9 cellular contexts compared by ENCODE assay signal in the genomic region with DNA sequence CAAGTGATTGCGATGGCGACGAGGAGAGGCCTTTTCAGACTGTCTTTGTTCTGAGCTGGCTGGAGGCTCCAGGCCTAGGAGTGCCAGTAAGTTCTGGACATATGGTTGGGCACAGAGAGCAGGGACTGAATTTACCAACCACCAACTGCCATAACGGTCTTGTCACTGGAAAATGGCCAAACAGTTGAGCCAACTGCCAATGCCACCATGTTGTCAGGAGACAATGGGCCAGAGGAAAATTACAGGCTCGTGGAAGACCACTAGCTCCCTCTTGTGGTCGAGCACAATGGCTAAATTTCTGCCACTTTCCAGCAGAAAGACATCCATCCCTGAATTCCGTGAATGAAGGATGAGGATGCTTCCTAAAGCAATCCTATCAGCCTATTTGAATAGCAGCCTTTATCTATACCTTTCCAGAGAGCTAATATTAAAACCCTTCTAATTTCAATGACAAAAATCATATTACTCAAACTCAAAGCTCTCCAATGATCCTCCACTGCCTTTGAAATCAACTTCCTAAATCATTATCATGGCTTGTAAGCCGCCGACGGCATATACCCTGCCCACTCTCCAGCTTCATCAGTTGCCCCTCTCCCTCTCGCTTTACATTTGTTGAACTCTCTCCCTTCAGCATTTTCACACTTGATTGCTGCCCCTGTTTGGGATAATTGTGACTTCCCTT.
DNase-seq lines count a peak whose midpoint lies in the region; ATAC-seq, FAIRE-seq and TF ChIP-seq lines count a peak whose summit lies in the region.
"Had no signal": no experiment of that assay in that cellular context is flagged by ENCODE, and none has a peak within 500 bp of the region (broad histone marks: within the 10 kb centered on the region; RNA-seq: fewer than 3 reads in every experiment).

No MANE protein-coding gene starts in this region.

- RAD21 ChIA-PET in GM12878 (lab: Charles Lee; ENCODE audit: unreplicated experiment), result interaction anchor here (0.6 to 3.0 kb wide), 8 partner anchors 30 to 1511 kb away, joined by 3 to 23 read pairs (median 3); no protein-coding TSS in a partner anchor

- H3K4me1 ChIP-seq in Caco-2, result no peaks in the 10 kb centered on the region
- no peaks in the 10 kb centered on the region for H3K4me1 ChIP-seq in Panc1 (ENCODE audit: control insufficient read depth, insufficient read depth, low read length)
- H3K4me1 ChIP-seq in GM12878 (ENCODE audit: control insufficient read depth, insufficient read depth, low read length), result no peaks in the 10 kb centered on the region
- H3K4me1 ChIP-seq: SJSA1 had no signal

- no peak for TF ChIP-seq EP300 in GM12878 (IDR thresholded peaks at IDR 0.05; ENCODE audit: borderline replicate concordance in 1 of 2, control insufficient read depth in 1 of 2, low read depth in 2 of 2, low read length in 2 of 2)

- ATAC-seq in Panc1, result no peak
- ATAC-seq in GM12878, result peak; percentile 64
- ATAC-seq in HG03039 (IDR thresholded peaks at IDR 0.05; ENCODE audit: unreplicated experiment), result no peak
- no peak for ATAC-seq in GM21786 (IDR thresholded peaks at IDR 0.05; ENCODE audit: unreplicated experiment)

- H3K4me1 Mint-ChIP-seq in Caco-2 (ENCODE audit: low read depth, unreplicated experiment), result no peaks in the 10 kb centered on the region

- TF ChIP-seq CTCF in Caco-2 (IDR thresholded peaks at IDR 0.05; ENCODE audit: insufficient read depth in 1 of 2, low read depth in 1 of 2, low read length in 1 of 2, severe bottlenecking in 1 of 2, unreplicated experiment in 1 of 2), result peak; percentile 62 to 69
- TF ChIP-seq CTCF in Panc1 (IDR thresholded peaks at IDR 0.05), result peak; percentile 56
- peak; percentile 73 to 74 (median 73) for TF ChIP-seq CTCF in GM12878 (IDR thresholded peaks at IDR 0.05 in 2 of 3, conservative IDR thresholded peaks at IDR 0.05 in 1 of 3; ENCODE audit: control insufficient read depth in 2 of 3, extremely low read depth in 1 of 3, insufficient read depth in 1 of 3, low read depth in 3 of 3, low read length in 3 of 3)

- WGBS in GM12878 (ENCODE audit: insufficient coverage, insufficient replicate concordance, low lambda C conversion rate, missing lambda C conversion rate), result 32% methylated on average over 11 of the region's 11 CpGs

- BruUV-seq in Caco-2 (replicated peaks; lab: Mats Ljungman, UMichigan) (no TSS peak), Panc1 (replicated peaks; lab: Mats Ljungman, UMichigan) (no TSS peak), GM12878 (replicated peaks; lab: Mats Ljungman, UMichigan) (no TSS peak)

- H3K36me3 ChIP-seq in Caco-2 (ENCODE audit: control insufficient read depth, insufficient read depth, low read length) (no peaks in the 10 kb centered on the region), Panc1 (ENCODE audit: control insufficient read depth, insufficient read depth, low read length) (no peaks in the 10 kb centered on the region), GM12878 (ENCODE audit: control insufficient read depth in 2 of 2, insufficient read depth in 2 of 2, low read length in 1 of 2) (no peaks in the 10 kb centered on the region)
- H3K36me3 ChIP-seq: SJSA1 had no signal

- H3K27me3 Mint-ChIP-seq in Caco-2 (ENCODE audit: insufficient read depth, unreplicated experiment), result no peaks in the 10 kb centered on the region

- H3K27ac ChIP-seq in Panc1 (ENCODE audit: low read length) (no peak overlapping the region), GM12878 (ENCODE audit: control insufficient read depth, insufficient read depth) (no peak overlapping the region)
- H3K27ac ChIP-seq: SJSA1 had no signal

- SMC1A ChIA-PET in GM12878 (lab: Charles Lee; ENCODE audit: uncharacterized antibody, unreplicated experiment), result interaction anchor here (0.7 to 3.2 kb wide), 11 partner anchors 10 to 1509 kb away, joined by 3 to 50 read pairs (median 4); no protein-coding TSS in a partner anchor

- H3K4me3 Mint-ChIP-seq in Caco-2 (ENCODE audit: unreplicated experiment), result no peak overlapping the region

- in situ Hi-C loops in Panc1 (cut with HindIII; ENCODE audit: low pct_unique_long_range_greater_than_20kb, low sequenced_read_pairs), result no loop called here
- in situ Hi-C loops in GM12878 (cut with MboI), result loop anchor here (25.0 kb wide), 1 partner anchor 1504 kb away; no protein-coding TSS in a partner anchor

- H3K36me3 Mint-ChIP-seq in Caco-2 (ENCODE audit: insufficient read depth, unreplicated experiment), result no peaks in the 10 kb centered on the region

- no peaks in the 10 kb centered on the region for H3K9me3 Mint-ChIP-seq in Caco-2 (ENCODE audit: unreplicated experiment)

- H4K20me1 ChIP-seq in GM12878 (ENCODE audit: control insufficient read depth, insufficient read depth), result no peaks in the 10 kb centered on the region

- no peak overlapping the region for H3K4me2 ChIP-seq in GM12878 (ENCODE audit: control insufficient read depth, insufficient read depth)

- CTCF ChIA-PET in Caco-2 (lab: Charles Lee), result interaction anchor here (0.9 to 1.5 kb wide), 4 partner anchors 51 to 634 kb away, joined by 3 read pairs; no protein-coding TSS in a partner anchor
- CTCF ChIA-PET in Panc1 (lab: Charles Lee), result no interaction called here
- CTCF ChIA-PET in GM12878 (lab: Yijun Ruan, JAX), result interaction anchor here (0.6 to 4.4 kb wide), 33 partner anchors 8 to 1509 kb away, joined by 3 to 93 read pairs (median 4); a partner anchor contains a TSS

- TF ChIP-seq POLR2A in GM12878 (IDR thresholded peaks at IDR 0.05; ENCODE audit: low read depth, low read length), result no peak

- H3K4me3 ChIP-seq in Caco-2 (ENCODE audit: low read depth, low read length), result no peak overlapping the region
- no peak overlapping the region for H3K4me3 ChIP-seq in Panc1 (ENCODE audit: low read depth in 2 of 2, low read length in 2 of 2)
- no peak overlapping the region for H3K4me3 ChIP-seq in GM12878
- H3K4me3 ChIP-seq: SJSA1 had no signal

- intact Hi-C loops in Caco-2 (cut with micrococcal nuclease; ENCODE audit: unreplicated experiment) (loop anchor here (1.0 kb wide), 3 partner anchors 51 to 634 kb away; no protein-coding TSS in a partner anchor), Panc1 (cut with micrococcal nuclease; ENCODE audit: unreplicated experiment) (loop anchor here (5.0 kb wide), 1 partner anchor 49 kb away; no protein-coding TSS in a partner anchor), GM12878 (cut with micrococcal nuclease; ENCODE audit: unreplicated experiment) (loop anchor here (1.0 to 10.0 kb wide), 3 partner anchors 52 to 1512 kb away; no protein-coding TSS in a partner anchor)

- peak; percentile 38 to 53 for DNase-seq in Caco-2
- DNase-seq in HK-2 (ENCODE audit: unreplicated experiment), result peak; percentile 55
- no peak for DNase-seq in Panc1 (ENCODE audit: low read depth, low spot score)
- DNase-seq in GM12878 (ENCODE audit: low read depth, low spot score), result no peak
- DNase-seq in iPS-NIHi7 (ENCODE audit: extremely low spot score), result peak; percentile 73
- peak; percentile 8 for DNase-seq in stimulated activated CD4-positive, alpha-beta T cell treated with anti-CD3 and anti-CD28 coated beads, Interleukin-1b, Interleukin-23, amount 100 ng/mL, for 48 hours

- H3K9me3 ChIP-seq in Caco-2 (no peaks in the 10 kb centered on the region), Panc1 (ENCODE audit: control insufficient read depth, insufficient read depth, low read depth, low read length) (no peaks in the 10 kb centered on the region), GM12878 (replicated peaks; ENCODE audit: control insufficient read depth, insufficient read depth, low read length) (no peaks in the 10 kb centered on the region)
- H3K9me3 ChIP-seq: SJSA1 had no signal

- no peak overlapping the region for H2AFZ ChIP-seq in GM12878 (ENCODE audit: control insufficient read depth, low read depth, low read length)

- H3K27me3 ChIP-seq in Caco-2 (replicated peaks; ENCODE audit: control insufficient read depth, insufficient read depth, low read length), result no peaks in the 10 kb centered on the region
- H3K27me3 ChIP-seq in Panc1 (ENCODE audit: control insufficient read depth, insufficient read depth, low read length), result no peaks in the 10 kb centered on the region
- H3K27me3 ChIP-seq in GM12878 (replicated peaks in 1 of 2; ENCODE audit: control insufficient read depth in 2 of 2, insufficient read depth in 2 of 2, low read length in 1 of 2), result no peaks in the 10 kb centered on the region
- H3K27me3 ChIP-seq: SJSA1 had no signal

- no peaks in the 10 kb centered on the region for H3K79me2 ChIP-seq in GM12878 (ENCODE audit: control insufficient read depth, insufficient read depth, low read length)

- H3K9ac ChIP-seq in GM12878 (ENCODE audit: control insufficient read depth, insufficient read depth, low read length), result no peak overlapping the region

- POLR2A ChIA-PET in Caco-2 (lab: Charles Lee) (no interaction called here), Panc1 (lab: Charles Lee) (no interaction called here), GM12878 (lab: Charles Lee) (interaction anchor here (0.6 kb wide), 1 partner anchor 631 kb away, joined by 4 read pairs; no protein-coding TSS in a partner anchor)

- peak; percentile 89 for FAIRE-seq in GM12878 (lab: Jason Lieb, UNC)

- no peak overlapping the region for H3K27ac Mint-ChIP-seq in Caco-2 (ENCODE audit: unreplicated experiment)

- peak; percentile 71 for TF ChIP-seq RAD21 in GM12878 (IDR thresholded peaks at IDR 0.05; ENCODE audit: insufficient read depth, low read depth, low read length)

TF ChIP-seq in GM12878, 131 proteins besides CTCF, POLR2A, EP300 and RAD21:
- TF ChIP-seq YY1 (IDR thresholded peaks at IDR 0.05; ENCODE audit: low read depth, low read length), result peak; percentile 84; the same call in 1 of the 2 replicates
- TF ChIP-seq SMC3 (IDR thresholded peaks at IDR 0.05; ENCODE audit: borderline replicate concordance, low read length), result peak; percentile 59
- TF ChIP-seq RCOR1 (conservative IDR thresholded peaks at IDR 0.05; ENCODE audit: low read depth, low read length), result no peak
- TF ChIP-seq, protein P1, sequence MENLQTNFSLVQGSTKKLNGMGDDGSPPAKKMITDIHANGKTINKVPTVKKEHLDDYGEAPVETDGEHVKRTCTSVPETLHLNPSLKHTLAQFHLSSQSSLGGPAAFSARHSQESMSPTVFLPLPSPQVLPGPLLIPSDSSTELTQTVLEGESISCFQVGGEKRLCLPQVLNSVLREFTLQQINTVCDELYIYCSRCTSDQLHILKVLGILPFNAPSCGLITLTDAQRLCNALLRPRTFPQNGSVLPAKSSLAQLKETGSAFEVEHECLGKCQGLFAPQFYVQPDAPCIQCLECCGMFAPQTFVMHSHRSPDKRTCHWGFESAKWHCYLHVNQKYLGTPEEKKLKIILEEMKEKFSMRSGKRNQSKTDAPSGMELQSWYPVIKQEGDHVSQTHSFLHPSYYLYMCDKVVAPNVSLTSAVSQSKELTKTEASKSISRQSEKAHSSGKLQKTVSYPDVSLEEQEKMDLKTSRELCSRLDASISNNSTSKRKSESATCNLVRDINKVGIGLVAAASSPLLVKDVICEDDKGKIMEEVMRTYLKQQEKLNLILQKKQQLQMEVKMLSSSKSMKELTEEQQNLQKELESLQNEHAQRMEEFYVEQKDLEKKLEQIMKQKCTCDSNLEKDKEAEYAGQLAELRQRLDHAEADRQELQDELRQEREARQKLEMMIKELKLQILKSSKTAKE (IDR thresholded peaks at IDR 0.05; ENCODE audit: low read depth, poor library complexity, severe bottlenecking), result no peak

Comparison
In these comparisons a context has a peak if more than half of its experiments do, and no peak if none do; other contexts are left out.
1. DNase-seq: peak in Caco-2 (2 of 2), HK-2 (single experiment), iPS-NIHi7 (single experiment) and stimulated activated CD4-positive, alpha-beta T cell treated with anti-CD3 and anti-CD28 coated beads, Interleukin-1b, Interleukin-23, amount 100 ng/mL, for 48 hours (single experiment); none in Panc1 (single experiment) and GM12878 (single experiment).
2. Peak in every context shown above with its lines, with median percentiles within 50 percentile points of each other: CTCF ChIP-seq.